11 cellular contexts compared by ENCODE assay signal in genomic region chr6:33786736-33787135, GRCh38. TPM values are rescaled to one million over a fixed set of nuclear protein-coding genes. Genes with fewer than 3 reads are reported as not detected.
DNase-seq lines count a peak whose midpoint lies in the region; ATAC-seq, FAIRE-seq and TF ChIP-seq lines count a peak whose summit lies in the region.
"Had no signal": no experiment of that assay in that cellular context is flagged by ENCODE, and none has a peak within 500 bp of the region (broad histone marks: within the 10 kb centered on the region; RNA-seq: fewer than 3 reads in every experiment).

No MANE protein-coding gene starts in this region.

- H3K4me1 Mint-ChIP-seq in progenitor cell of endocrine pancreas (ENCODE audit: low read depth) = peaks cover 19% of the 10 kb centered on the region

- H3K9me3 Mint-ChIP-seq in progenitor cell of endocrine pancreas (ENCODE audit: low read depth) = no peaks in the 10 kb centered on the region

- H3K27ac ChIP-seq in DND-41 (ENCODE audit: low read length) = peak overlapping the region; percentile 17
- no peak overlapping the region for H3K27ac ChIP-seq in PC-9
- H3K27ac ChIP-seq in esophagus muscularis mucosa (replicated peaks in 1 of 4) = peak overlapping the region; percentile 100

- no TSS peak for BruUV-seq in PC-9 (replicated peaks; lab: Mats Ljungman, UMichigan)

- DNase-seq in DND-41 = no peak
- no peak for DNase-seq in PC-9
- no peak for DNase-seq in esophagus muscularis mucosa (ENCODE audit: extremely low spot score)
- no peak for DNase-seq in progenitor cell of endocrine pancreas (ENCODE audit: low spot score, unreplicated experiment)
- no peak for DNase-seq in HCEC 1CT
- DNase-seq in HTR-8/SVneo (ENCODE audit: insufficient read length, low spot score) = no peak
- DNase-seq: amygdala, MV-4-11, ovary had no signal

- H3K27me3 ChIP-seq in DND-41 (ENCODE audit: insufficient read depth, low read length, poor library complexity) = no peaks in the 10 kb centered on the region
- no peaks in the 10 kb centered on the region for H3K27me3 ChIP-seq in PC-9 (ENCODE audit: insufficient read depth, low read depth)
- no peaks in the 10 kb centered on the region for H3K27me3 ChIP-seq in esophagus muscularis mucosa
- H3K27me3 ChIP-seq: ovary had no signal

- H3K4me3 ChIP-seq in DND-41 (ENCODE audit: low read depth in 1 of 2, low read length in 2 of 2) (peak overlapping the region in 1 of 2 experiments; percentile 88; a peak in 2 of 4 replicates), PC-9 (no peak overlapping the region), esophagus muscularis mucosa (peak overlapping the region in 1 of 4 donors; percentile 99)

- no peak for FAIRE-seq in HTR-8/SVneo (lab: Jason Lieb, UNC)

- ATAC-seq in DND-41 (ENCODE audit: insufficient read depth, low read depth) (no peak), HG02973 (IDR thresholded peaks at IDR 0.05; ENCODE audit: unreplicated experiment) (no peak), GM19467 (IDR thresholded peaks at IDR 0.05; ENCODE audit: unreplicated experiment) (no peak)

- H3K9me2 ChIP-seq in PC-9 (ENCODE audit: insufficient read depth) = no peaks in the 10 kb centered on the region

- H3K36me3 Mint-ChIP-seq in progenitor cell of endocrine pancreas (ENCODE audit: insufficient read depth) = peaks cover 9% of the 10 kb centered on the region

- H3K79me2 ChIP-seq in DND-41 (ENCODE audit: insufficient read depth, low read length) = peaks cover 59% of the 10 kb centered on the region
- peaks cover 35% of the 10 kb centered on the region for H3K79me2 ChIP-seq in PC-9 (ENCODE audit: low read depth)

- CTCF ChIA-PET in PC-9 (lab: Charles Lee) = no interaction called here

- peak overlapping the region; percentile 85 for H3K4me2 ChIP-seq in DND-41 (ENCODE audit: insufficient read depth, low read length)
- peak overlapping the region; percentile 94 for H3K4me2 ChIP-seq in PC-9

- intact Hi-C loops in PC-9 (cut with micrococcal nuclease; ENCODE audit: unreplicated experiment) (loop anchor here (10.0 kb wide), 1 partner anchor 458 kb away; the partner anchor contains the start of gene SMIM29), esophagus muscularis mucosa (cut with DNase I) (no loop called here)

- peaks cover 59% of the 10 kb centered on the region for H4K20me1 ChIP-seq in DND-41 (ENCODE audit: insufficient read depth, low read length)
- H4K20me1 ChIP-seq in PC-9 (ENCODE audit: insufficient read depth) = peaks cover 13% of the 10 kb centered on the region

- H3K27me3 Mint-ChIP-seq in progenitor cell of endocrine pancreas = no peaks in the 10 kb centered on the region

- no peaks in the 10 kb centered on the region for H3K9me3 ChIP-seq in DND-41 (ENCODE audit: insufficient read depth, low read length, severe bottlenecking)
- no peaks in the 10 kb centered on the region for H3K9me3 ChIP-seq in PC-9 (ENCODE audit: insufficient read depth, low read depth)
- H3K9me3 ChIP-seq in esophagus muscularis mucosa = no peaks in the 10 kb centered on the region
- H3K9me3 ChIP-seq: ovary had no signal

- peaks cover 14% of the 10 kb centered on the region for H3F3A ChIP-seq in PC-9 (ENCODE audit: insufficient read depth, low read depth)

- no peak for TF ChIP-seq EP300 in esophagus muscularis mucosa (IDR thresholded peaks at IDR 0.05)

- TF ChIP-seq CTCF in DND-41 (IDR thresholded peaks at IDR 0.05; ENCODE audit: borderline replicate concordance, extremely low read depth, low read length, poor library complexity, severe bottlenecking) = no peak
- no peak for TF ChIP-seq CTCF in PC-9 (conservative IDR thresholded peaks at IDR 0.05)
- no peak for TF ChIP-seq CTCF in esophagus muscularis mucosa (IDR thresholded peaks at IDR 0.05)
- no peak for TF ChIP-seq CTCF in progenitor cell of endocrine pancreas (IDR thresholded peaks at IDR 0.05; ENCODE audit: unreplicated experiment)

- H3K9ac ChIP-seq in DND-41 (ENCODE audit: low read depth, low read length) = peak overlapping the region; percentile 96; the same call in 1 of the 2 replicates

- peak overlapping the region; percentile 99 for H3K4me3 Mint-ChIP-seq in progenitor cell of endocrine pancreas (ENCODE audit: low read depth)

- H2AFZ ChIP-seq in DND-41 (ENCODE audit: low read depth, low read length) (no peak overlapping the region), PC-9 (no peak overlapping the region)

- no peak overlapping the region for H3K27ac Mint-ChIP-seq in progenitor cell of endocrine pancreas

- no peak for TF ChIP-seq POLR2A in esophagus muscularis mucosa (IDR thresholded peaks at IDR 0.05; ENCODE audit: low read depth)

- WGBS in esophagus muscularis mucosa = 62% methylated on average over 3 of the region's 3 CpGs

- POLR2A ChIA-PET in PC-9 (lab: Charles Lee; ENCODE audit: unreplicated experiment) = no interaction called here

- H3K4me1 ChIP-seq in DND-41 (ENCODE audit: insufficient read depth, low read length) (peaks cover 35% of the 10 kb centered on the region), PC-9 (replicated peaks; ENCODE audit: insufficient read depth) (peaks cover 34% of the 10 kb centered on the region), esophagus muscularis mucosa (peaks cover 47 to 59% (median 50%) of the 10 kb centered on the region in 4 donors)

- H3K36me3 ChIP-seq in DND-41 (ENCODE audit: insufficient read depth, low read length) (peaks cover 60% of the 10 kb centered on the region), PC-9 (ENCODE audit: low read depth) (0 out of 2 replicates have a peak, but pooled peaks cover 12% of the 10 kb centered on the region), esophagus muscularis mucosa (peaks cover 25 to 37% (median 35%) of the 10 kb centered on the region in 4 donors)
- H3K36me3 ChIP-seq: ovary had no signal

RNA-seq across cellular contexts. Expression of gene LEMD2, which starts 2.2 kb away (rescaled TPM):
- total RNA-seq in PC-9 (2021) = 65.9 and 66.5 TPM in 2 replicates
- 10 to 100 TPM; 36.4 to 65.3 (median 55.4) TPM for total RNA-seq in esophagus muscularis mucosa
- total RNA-seq in progenitor cell of endocrine pancreas = 69.9 and 73.6 TPM in 2 replicates

RNA-seq across cellular contexts. Expression of gene MLN, which starts 17.1 kb away (rescaled TPM):
- not detected in 2 replicates for total RNA-seq in PC-9 (2021)
- total RNA-seq in esophagus muscularis mucosa = not detected
- total RNA-seq in progenitor cell of endocrine pancreas = not detected in 2 replicates
- total RNA-seq: ovary had no signal

RNA-seq across cellular contexts. Expression of gene IP6K3, which starts 40.0 kb away (rescaled TPM):
- total RNA-seq in PC-9 (2021) (not detected in 2 replicates), esophagus muscularis mucosa (1 to 10 TPM; 1.2 to 2.8 (median 1.7) TPM), progenitor cell of endocrine pancreas (0.14 and 0.29 TPM in 2 replicates)
